In the genomic region with DNA sequence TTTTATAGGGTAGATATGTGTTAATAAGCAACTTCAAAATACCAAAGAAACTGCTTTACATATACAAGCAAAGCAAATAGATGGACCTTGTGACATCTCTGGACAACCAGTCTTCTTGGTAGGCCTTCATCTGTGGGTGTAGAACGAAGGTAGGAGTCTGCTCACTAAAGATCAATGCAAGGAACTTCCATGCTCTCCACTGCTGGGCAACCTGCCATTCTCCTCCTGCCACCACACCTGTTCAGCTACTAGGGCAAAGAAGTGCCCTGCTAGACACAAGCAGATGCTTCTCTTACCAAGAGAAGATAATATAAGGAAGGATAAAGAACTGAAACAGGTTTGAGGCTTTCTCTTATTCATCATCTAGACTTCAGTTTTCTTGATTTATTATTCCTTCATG, we compare ENCODE assay signal across 25 cellular contexts. TPM values are rescaled to one million over a fixed set of nuclear protein-coding genes. Genes with fewer than 3 reads are reported as not detected.
"Had no signal": no experiment of that assay in that cellular context is flagged by ENCODE, and none has a peak within 500 bp of the region (broad histone marks: within the 10 kb centered on the region; RNA-seq: fewer than 3 reads in every experiment).

No MANE protein-coding gene starts in this region.

- H3K27me3 ChIP-seq: breast epithelium, hepatocyte, upper lobe of left lung had no signal

- H3K4me3 Mint-ChIP-seq: activated B cell treated with CpG ODN at 0.5 μM for 24 hours; activated naive CD8-positive, alpha-beta T cell treated with anti-CD3 and anti-CD28 coated beads for 36 hours; activated T-cell treated with anti-CD3 and anti-CD28 coated beads, Interleukin-2, amount 50 U/mL, for 4 hours; central memory CD8-positive, alpha-beta T cell; natural killer cell treated with Interleukin-12 subunit alpha and Interleukin-12 subunit beta and Interleukin-15 and Interleukin-18, amount 100 ng/mL, for 72 hours; stimulated activated naive CD8-positive, alpha-beta T cell treated with anti-CD3 and anti-CD28 coated beads, Interleukin-15, Interleukin-2, amounts not matched to agents 100 ng/mL and 50 ng/mL, for 24 hours; T-helper 17 cell had no signal

- H3K4me3 ChIP-seq: breast epithelium, hepatocyte, left ventricle myocardium inferior, prostate gland, upper lobe of left lung had no signal

- H3K4me1 ChIP-seq: breast epithelium, prostate gland, upper lobe of left lung had no signal

- FAIRE-seq: endometrium had no signal

- H3K9me3 ChIP-seq: breast epithelium, left ventricle myocardium inferior, prostate gland, upper lobe of left lung had no signal

- ATAC-seq: activated T-cell treated with anti-CD3 and anti-CD28 coated beads, Interleukin-2, amount 50 U/mL, for 4 hours; natural killer cell treated with Interleukin-12 subunit alpha and Interleukin-12 subunit beta and Interleukin-15 and Interleukin-18, amount 100 ng/mL, for 72 hours; T-helper 17 cell had no signal

- H3K27ac ChIP-seq: hepatocyte, left ventricle myocardium inferior, prostate gland, upper lobe of left lung had no signal

- H3K4me2 ChIP-seq: hepatocyte had no signal

- DNase-seq: activated B cell treated with CpG ODN at 0.5 μM for 24 hours; activated CD4-positive, alpha-beta T cell treated with anti-CD3 and anti-CD28 coated beads for 4 hours; activated CD4-positive, alpha-beta T cell treated with anti-CD3 and anti-CD28 coated beads, Interleukin-2, amount 50 U/mL, for 48 hours; activated CD8-positive, alpha-beta memory T cell treated with anti-CD3 and anti-CD28 coated beads, Interleukin-2, amount 50 U/mL, for 48 hours; activated naive CD4-positive, alpha-beta T cell; activated naive CD8-positive, alpha-beta T cell treated with anti-CD3 and anti-CD28 coated beads for 36 hours; activated T-cell treated with anti-CD3 and anti-CD28 coated beads, Interleukin-2, amount 50 U/mL, for 4 hours; effector CD4-positive, alpha-beta T cell; foreskin fibroblast; glutamatergic neuron; kidney glomerular epithelial cell; left ventricle myocardium inferior; stimulated activated CD4-positive, alpha-beta T cell treated with anti-CD3 and anti-CD28 coated beads, Interleukin-12 subunit alpha, Interleukin-12 subunit beta, amount 100 ng/mL, for 4 hours; stimulated activated CD4-positive, alpha-beta T cell treated with anti-CD3 and anti-CD28 coated beads, Interleukin-1b, Interleukin-23, amount 100 ng/mL, for 48 hours; SW 1271; T-helper 17 cell; upper lobe of left lung had no signal

- H3K27ac Mint-ChIP-seq: activated B cell treated with CpG ODN at 0.5 μM for 24 hours; activated naive CD8-positive, alpha-beta T cell treated with anti-CD3 and anti-CD28 coated beads for 36 hours; activated T-helper 2 cell treated with anti-CD3 and anti-CD28 coated beads, Interferon-gamma antibody, Interleukin-2, Interleukin-4, amounts not matched to agents 10 μg/mL and 5 μg/mL and 100 μg/mL, durations not matched to agents 14 hours and 24 hours and 36 hours; natural killer cell treated with Interleukin-12 subunit alpha and Interleukin-12 subunit beta and Interleukin-15 and Interleukin-18, amount 100 ng/mL, for 72 hours; stimulated activated naive CD8-positive, alpha-beta T cell treated with anti-CD3 and anti-CD28 coated beads, Interleukin-15, Interleukin-2, amounts not matched to agents 100 ng/mL and 50 ng/mL, for 24 hours; T-helper 17 cell had no signal

- H3K9me3 Mint-ChIP-seq: activated B cell treated with CpG ODN at 0.5 μM for 24 hours; activated naive CD8-positive, alpha-beta T cell treated with anti-CD3 and anti-CD28 coated beads for 36 hours; activated T-cell treated with anti-CD3 and anti-CD28 coated beads, Interleukin-2, amount 50 U/mL, for 4 hours; activated T-helper 2 cell treated with anti-CD3 and anti-CD28 coated beads, Interferon-gamma antibody, Interleukin-2, Interleukin-4, amounts not matched to agents 10 μg/mL and 5 μg/mL and 100 μg/mL, durations not matched to agents 14 hours and 24 hours and 36 hours; central memory CD8-positive, alpha-beta T cell; natural killer cell treated with Interleukin-12 subunit alpha and Interleukin-12 subunit beta and Interleukin-15 and Interleukin-18, amount 100 ng/mL, for 72 hours; stimulated activated naive CD8-positive, alpha-beta T cell treated with anti-CD3 and anti-CD28 coated beads, Interleukin-15, Interleukin-2, amounts not matched to agents 100 ng/mL and 50 ng/mL, for 24 hours had no signal

- H3K4me1 Mint-ChIP-seq: activated B cell treated with CpG ODN at 0.5 μM for 24 hours; activated naive CD8-positive, alpha-beta T cell treated with anti-CD3 and anti-CD28 coated beads for 36 hours; central memory CD8-positive, alpha-beta T cell had no signal

- H3K36me3 Mint-ChIP-seq: natural killer cell treated with Interleukin-12 subunit alpha and Interleukin-12 subunit beta and Interleukin-15 and Interleukin-18, amount 100 ng/mL, for 72 hours had no signal

- H3K36me3 ChIP-seq: breast epithelium, left ventricle myocardium inferior, prostate gland, upper lobe of left lung had no signal

RNA-seq across cellular contexts. Expression of gene PPARG, which starts 12.6 kb away (rescaled TPM):
- total RNA-seq: activated B cell treated with CpG ODN at 0.5 μM for 24 hours had no signal
